8 cellular contexts compared by ENCODE assay signal in genomic region chr5:170633235-170634041, GRCh38.
DNase-seq lines count a peak whose midpoint lies in the region; ATAC-seq and TF ChIP-seq lines count a peak whose summit lies in the region.

No MANE protein-coding gene starts in this region.

- H3K4me1 ChIP-seq in adrenal gland (replicated peaks in 1 of 2) (peaks cover 5 to 40% of the 10 kb centered on the region in 2 donors), right atrium auricular region (peaks cover 0 to 33% of the 10 kb centered on the region in 2 donors)

- 2 to 4% (median 3%) methylated on average over 11 to 18 of the region's 24 CpGs for WGBS in adrenal gland, 4 donors

- in situ Hi-C loops in G401 (cut with HindIII; ENCODE audit: low sequenced_read_pairs): no loop called here

- no peak for ATAC-seq in GM19467 (IDR thresholded peaks at IDR 0.05; ENCODE audit: unreplicated experiment)

- TF ChIP-seq CTCF in adrenal gland (IDR thresholded peaks at IDR 0.05) (peak in 2 of 6 experiments; percentile 5 to 9), right atrium auricular region (IDR thresholded peaks at IDR 0.05) (peak in 1 of 2 donors; percentile 43)

- H3K27me3 ChIP-seq in adrenal gland: no peaks in the 10 kb centered on the region
- H3K27me3 ChIP-seq in right atrium auricular region: no peaks in the 10 kb centered on the region

- no peak for TF ChIP-seq POLR2A in adrenal gland (IDR thresholded peaks at IDR 0.05)

- peak overlapping the region in 1 of 4 donors; percentile 25 for H3K4me3 ChIP-seq in adrenal gland
- H3K4me3 ChIP-seq in right atrium auricular region: peak overlapping the region; percentile 25 to 39

- DNase-seq in A172 (ENCODE audit: low spot score): peak; percentile 79
- peak; percentile 59 for DNase-seq in G401 (ENCODE audit: low spot score)
- DNase-seq in NCI-H345 (lab: John Stamatoyannopoulos, UW): peak; percentile 57
- peak; percentile 76 to 91 (median 84) for DNase-seq in adrenal gland
- peak; percentile 78 for DNase-seq in right atrium auricular region (ENCODE audit: low spot score)
- peak; percentile 52 for DNase-seq in pons (ENCODE audit: low spot score)
- no peak for DNase-seq in germinal center (ENCODE audit: low spot score)

- no peaks in the 10 kb centered on the region for H3K36me3 ChIP-seq in adrenal gland (replicated peaks in 1 of 2)
- H3K36me3 ChIP-seq in right atrium auricular region: no peaks in the 10 kb centered on the region

- no peaks in the 10 kb centered on the region for H3K9me3 ChIP-seq in adrenal gland (replicated peaks in 1 of 3)
- H3K9me3 ChIP-seq in right atrium auricular region: no peaks in the 10 kb centered on the region

- intact Hi-C loops in adrenal gland (cut with DNase I): loop anchor here in 1 of 2 donors (10.0 kb wide), 1 partner anchor 161 kb away; no protein-coding TSS in a partner anchor

- H3K27ac ChIP-seq in adrenal gland (peak overlapping the region in 4 of 5 donors; percentile 69 to 91 (median 86)), right atrium auricular region (peak overlapping the region; percentile 77 to 90)
